ENCODE assay signal across 8 cellular contexts in the genomic region with DNA sequence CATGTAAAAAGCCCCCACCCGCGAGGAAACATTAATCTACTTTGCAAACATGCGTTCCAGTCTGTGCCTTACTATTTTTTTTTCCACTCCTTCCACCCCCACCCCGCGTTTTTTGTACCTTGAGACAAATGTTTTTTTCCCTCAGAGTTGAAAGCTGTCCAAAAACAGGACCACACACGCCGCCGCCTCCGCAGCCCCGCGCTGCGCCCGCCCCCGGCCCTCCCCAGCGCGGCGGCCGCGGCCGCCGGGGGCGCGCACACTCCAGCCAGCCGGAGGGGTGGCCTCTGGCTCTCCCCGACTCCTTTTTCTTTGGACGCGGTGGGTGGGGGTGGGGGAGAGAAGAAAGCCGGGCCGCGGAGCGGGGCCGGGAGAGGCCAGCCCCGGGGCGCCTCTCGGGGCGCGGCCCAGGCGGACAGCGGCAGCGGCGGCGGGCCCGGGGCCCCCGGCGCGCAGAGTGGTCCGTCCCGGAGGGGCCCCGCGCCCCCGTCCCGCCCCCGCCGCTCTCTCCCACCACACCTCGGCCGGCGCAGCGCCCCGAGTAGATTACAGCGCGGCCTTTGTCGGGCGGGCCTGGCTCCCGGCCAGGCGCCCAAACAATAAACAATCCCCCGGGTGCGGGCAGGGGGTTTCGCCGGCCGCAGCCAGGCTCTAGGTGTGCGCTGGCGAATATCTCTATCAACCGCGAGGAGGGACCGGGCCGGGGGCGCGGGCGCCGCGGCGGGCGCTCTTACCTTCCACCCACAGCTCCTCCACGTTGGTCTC. TPM values are rescaled to one million over a fixed set of nuclear protein-coding genes. Genes with fewer than 3 reads are reported as not detected.
DNase-seq lines count a peak whose midpoint lies in the region; ATAC-seq lines count a peak whose summit lies in the region.

No MANE protein-coding gene starts in this region.

- no peaks in the 10 kb centered on the region for H3K27me3 Mint-ChIP-seq in central memory CD8-positive, alpha-beta T cell

- DNase-seq in activated CD4-positive, alpha-beta T cell treated with anti-CD3 and anti-CD28 coated beads for 48 hours = peak; percentile 39
- no peak for DNase-seq in activated CD4-positive, alpha-beta T cell treated with anti-CD3 and anti-CD28 coated beads, Interleukin-2, amount 50 U/mL, for 4 hours
- DNase-seq in SK-MEL-5 (ENCODE audit: low read depth, low spot score) = peak; percentile 52
- no peak for DNase-seq in central memory CD8-positive, alpha-beta T cell (ENCODE audit: low spot score in 2 of 2)
- peak; percentile 49 for DNase-seq in kidney tubule cell (ENCODE audit: low spot score)
- peak; percentile 30 to 38 for DNase-seq in stimulated activated CD4-positive, alpha-beta T cell treated with anti-CD3 and anti-CD28 coated beads, Interleukin-4, amount 100 ng/mL, for 4 hours

- peak overlapping the region; percentile 3 for H3K27ac Mint-ChIP-seq in central memory CD8-positive, alpha-beta T cell (ENCODE audit: low read depth)

- peak; percentile 11 for ATAC-seq in HG03571 (IDR thresholded peaks at IDR 0.05; ENCODE audit: unreplicated experiment)
- no peak for ATAC-seq in central memory CD8-positive, alpha-beta T cell (replicated peaks; ENCODE audit: extremely low read depth, poor library complexity, severe bottlenecking)
- ATAC-seq in GM21825 (IDR thresholded peaks at IDR 0.05; ENCODE audit: unreplicated experiment) = no peak

- peak overlapping the region; percentile 89 for H3K4me3 Mint-ChIP-seq in central memory CD8-positive, alpha-beta T cell

- H3K4me1 Mint-ChIP-seq in central memory CD8-positive, alpha-beta T cell = peaks cover 67% of the 10 kb centered on the region

- in situ Hi-C loops in SK-MEL-5 (cut with HindIII; ENCODE audit: low pct_unique_long_range_greater_than_20kb, low sequenced_read_pairs) = no loop called here

- H3K9me3 Mint-ChIP-seq in central memory CD8-positive, alpha-beta T cell = no peaks in the 10 kb centered on the region

- peaks cover 24% of the 10 kb centered on the region for H3K36me3 Mint-ChIP-seq in central memory CD8-positive, alpha-beta T cell (ENCODE audit: insufficient read depth)

RNA-seq across cellular contexts. Expression of a gene that starts 10.9 kb away (rescaled TPM):
- 3.8 and 9.1 TPM in 2 replicates for total RNA-seq in SK-MEL-5 (2014; rRNA removed; shearing (Covaris generic))
- polyA plus RNA-seq in SK-MEL-5 (2015; cell fraction: cytosol; rRNA removed) = 7.9 and 22.5 TPM in 2 replicates
- 16.5 and 62.1 TPM in 2 replicates for polyA plus RNA-seq in SK-MEL-5 (2015; cell fraction: nucleus; rRNA removed)

Comparison
In these comparisons a context has a peak if more than half of its experiments do, and no peak if none do; other contexts are left out.
1. DNase-seq: peak in activated CD4-positive, alpha-beta T cell treated with anti-CD3 and anti-CD28 coated beads for 48 hours (single experiment), SK-MEL-5 (single experiment), kidney tubule cell (single experiment) and stimulated activated CD4-positive, alpha-beta T cell treated with anti-CD3 and anti-CD28 coated beads, Interleukin-4, amount 100 ng/mL, for 4 hours (2 of 2); none in activated CD4-positive, alpha-beta T cell treated with anti-CD3 and anti-CD28 coated beads, Interleukin-2, amount 50 U/mL, for 4 hours (0 of 2) and central memory CD8-positive, alpha-beta T cell (0 of 2).